Comparison of ENCODE assay signal across 8 cellular contexts in genomic region chr7:44044315-44045225, GRCh38. TPM values are rescaled to one million over a fixed set of nuclear protein-coding genes. Genes with fewer than 3 reads are reported as not detected.
DNase-seq lines count a peak whose midpoint lies in the region; ATAC-seq lines count a peak whose summit lies in the region.

Gene DBNL, plus strand, starts transcription at chr7:44044702. Its CDS starts 36 bp downstream, at chr7:44044738.

- DNase-seq in AG08395 (ENCODE audit: low spot score), result peak; percentile 94
- peak; percentile 88 for DNase-seq in NCI-H345 treated with DMSO at 0.1 percent for 48 hours (lab: John Stamatoyannopoulos, UW; ENCODE audit: unreplicated experiment)
- DNase-seq in activated CD4-positive, alpha-beta T cell treated with anti-CD3 and anti-CD28 coated beads for 1 hour, result peak; percentile 80
- peak; percentile 93 for DNase-seq in cerebellum (ENCODE audit: low spot score)
- peak; percentile 86 for DNase-seq in kidney glomerular epithelial cell (lab: John Stamatoyannopoulos, UW)
- DNase-seq in stimulated activated CD4-positive, alpha-beta T cell treated with anti-CD3 and anti-CD28 coated beads, Interleukin-15, amount 100 ng/mL, for 48 hours (ENCODE audit: low read depth in 2 of 2), result peak; percentile 81 to 91

- ATAC-seq in GM18873 (IDR thresholded peaks at IDR 0.05; ENCODE audit: low FRiP score, unreplicated experiment), result peak; percentile 61
- ATAC-seq in HG03135 (IDR thresholded peaks at IDR 0.05; ENCODE audit: unreplicated experiment), result peak; percentile 66

RNA-seq across cellular contexts. Expression of gene DBNL, which starts in this region (rescaled TPM):
- total RNA-seq in cerebellum, result 46.8 TPM

Comparison
In these comparisons a context has a peak if more than half of its experiments do, and no peak if none do; other contexts are left out.
1. Peak in every context shown above with its lines: DNase-seq and ATAC-seq.